Comparison of ENCODE assay signal across 22 cellular contexts in genomic region chr9:80841888-80842287, GRCh38.
"Had no signal": no experiment of that assay in that cellular context is flagged by ENCODE, and none has a peak within 500 bp of the region (broad histone marks: within the 10 kb centered on the region; RNA-seq: fewer than 3 reads in every experiment).

No MANE protein-coding gene starts in this region.

- H3K36me3 Mint-ChIP-seq: activated naive CD4-positive, alpha-beta T cell treated with anti-CD3 and anti-CD28 coated beads, Interleukin-2, amount 50 U/mL, for 72 hours; natural killer cell treated with Interleukin-12 subunit alpha and Interleukin-12 subunit beta and Interleukin-15 and Interleukin-18, amount 100 ng/mL, for 72 hours had no signal

- H3K4me3 ChIP-seq: breast epithelium, esophagus muscularis mucosa, heart right ventricle, mucosa of descending colon, upper lobe of left lung had no signal

- H3K27ac Mint-ChIP-seq: activated naive CD4-positive, alpha-beta T cell treated with anti-CD3 and anti-CD28 coated beads, Interleukin-2, amount 50 U/mL, for 72 hours; activated T-cell treated with anti-CD3 and anti-CD28 coated beads, Interleukin-2, amount 50 U/mL, for 72 hours; dendritic cell treated with granulocyte-macrophage colony-stimulating factor and Interleukin-4, amounts not matched to agents 40 ng/mL and 50 ng/mL, for 4 days; natural killer cell treated with Interleukin-12 subunit alpha and Interleukin-12 subunit beta and Interleukin-15 and Interleukin-18, amount 100 ng/mL, for 72 hours; stimulated activated naive CD8-positive, alpha-beta T cell treated with anti-CD3 and anti-CD28 coated beads, Interleukin-15, Interleukin-2, amounts not matched to agents 100 ng/mL and 50 ng/mL, for 24 hours had no signal

- H3K9me3 ChIP-seq: breast epithelium, esophagus muscularis mucosa, upper lobe of left lung had no signal

- H3K4me1 ChIP-seq: breast epithelium, esophagus muscularis mucosa, heart right ventricle, upper lobe of left lung had no signal

- H3K27me3 ChIP-seq: breast epithelium, esophagus muscularis mucosa, heart right ventricle, upper lobe of left lung had no signal

- H3K36me3 ChIP-seq: breast epithelium, esophagus muscularis mucosa, heart right ventricle, upper lobe of left lung had no signal

- DNase-seq: activated CD4-positive, alpha-beta T cell treated with anti-CD3 and anti-CD28 coated beads for 4 hours; activated CD4-positive, alpha-beta T cell treated with anti-CD3 and anti-CD28 coated beads, Interleukin-2, amount 50 U/mL, for 4 hours; activated naive CD4-positive, alpha-beta T cell; activated T-cell treated with anti-CD3 and anti-CD28 coated beads for 4 hours; activated T-cell treated with anti-CD3 and anti-CD28 coated beads, Interleukin-2, amount 50 U/mL, for 72 hours; central memory CD4-positive, alpha-beta T cell; effector CD4-positive, alpha-beta T cell; foreskin melanocyte; heart right ventricle; left ventricle myocardium superior; mucosa of descending colon; stimulated activated CD4-positive, alpha-beta T cell treated with anti-CD3 and anti-CD28 coated beads, Interleukin-12 subunit alpha, Interleukin-12 subunit beta, amount 100 ng/mL, for 4 hours; stimulated activated CD4-positive, alpha-beta T cell treated with anti-CD3 and anti-CD28 coated beads, Interleukin-4, amount 100 ng/mL, for 1 hour; substantia nigra; upper lobe of left lung had no signal

- H3K4me3 Mint-ChIP-seq: activated T-cell treated with anti-CD3 and anti-CD28 coated beads, Interleukin-2, amount 50 U/mL, for 72 hours; dendritic cell treated with granulocyte-macrophage colony-stimulating factor and Interleukin-4, amounts not matched to agents 40 ng/mL and 50 ng/mL, for 4 days; natural killer cell treated with Interleukin-12 subunit alpha and Interleukin-12 subunit beta and Interleukin-15 and Interleukin-18, amount 100 ng/mL, for 72 hours; stimulated activated naive CD8-positive, alpha-beta T cell treated with anti-CD3 and anti-CD28 coated beads, Interleukin-15, Interleukin-2, amounts not matched to agents 100 ng/mL and 50 ng/mL, for 24 hours had no signal

- H3K27me3 Mint-ChIP-seq: dendritic cell treated with granulocyte-macrophage colony-stimulating factor and Interleukin-4, amounts not matched to agents 40 ng/mL and 50 ng/mL, for 4 days; natural killer cell treated with Interleukin-12 subunit alpha and Interleukin-12 subunit beta and Interleukin-15 and Interleukin-18, amount 100 ng/mL, for 72 hours; stimulated activated naive CD8-positive, alpha-beta T cell treated with anti-CD3 and anti-CD28 coated beads, Interleukin-15, Interleukin-2, amounts not matched to agents 100 ng/mL and 50 ng/mL, for 24 hours had no signal

- ATAC-seq: activated naive CD4-positive, alpha-beta T cell treated with anti-CD3 and anti-CD28 coated beads, Interleukin-2, amount 50 U/mL, for 72 hours; activated T-cell treated with anti-CD3 and anti-CD28 coated beads, Interleukin-2, amount 50 U/mL, for 72 hours; left ventricle myocardium superior; mucosa of descending colon; natural killer cell treated with Interleukin-12 subunit alpha and Interleukin-12 subunit beta and Interleukin-15 and Interleukin-18, amount 100 ng/mL, for 72 hours had no signal

- H3K27ac ChIP-seq: breast epithelium, esophagus muscularis mucosa, upper lobe of left lung, VCaP had no signal
